In the genomic region with DNA sequence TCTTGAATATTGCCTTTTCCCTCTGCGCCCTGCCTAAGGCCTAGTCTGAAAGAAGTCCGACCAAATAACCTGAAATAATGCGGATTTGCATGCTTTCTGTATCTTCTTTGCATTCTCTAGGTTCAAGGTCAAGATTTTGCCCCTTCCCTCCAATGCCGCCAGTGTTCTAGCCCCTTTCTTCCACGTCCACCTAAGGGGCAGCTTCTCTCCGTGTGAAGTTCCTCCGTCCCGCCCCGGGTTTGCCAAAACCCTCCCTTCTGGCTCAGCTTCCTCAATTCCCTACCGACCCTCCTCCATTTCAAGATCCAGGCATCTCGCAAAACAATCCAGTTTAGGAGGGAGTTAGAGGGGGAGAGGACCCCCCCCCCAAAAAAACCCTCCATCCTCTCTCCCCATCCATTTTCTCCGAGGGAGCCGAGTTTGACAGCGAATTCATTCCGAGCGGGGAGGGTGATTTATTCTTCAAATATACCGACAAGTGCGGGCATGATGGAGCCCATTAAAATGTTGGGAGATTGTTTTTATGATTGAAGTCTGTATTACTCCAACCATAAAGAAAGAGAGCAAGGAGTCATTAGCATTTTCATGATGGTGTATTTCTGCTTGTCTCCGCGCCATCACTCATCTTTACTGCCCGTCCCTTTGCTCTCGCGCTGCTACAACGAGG, we compare ENCODE assay signal across 11 cellular contexts. TPM values are rescaled to one million over a fixed set of nuclear protein-coding genes. Genes with fewer than 3 reads are reported as not detected.
DNase-seq lines count a peak whose midpoint lies in the region; ATAC-seq, FAIRE-seq and TF ChIP-seq lines count a peak whose summit lies in the region.
"Had no signal": no experiment of that assay in that cellular context is flagged by ENCODE, and none has a peak within 500 bp of the region (broad histone marks: within the 10 kb centered on the region; RNA-seq: fewer than 3 reads in every experiment).

No MANE protein-coding gene starts in this region.

- ATAC-seq in activated T-cell treated with anti-CD3 and anti-CD28 coated beads, Interleukin-2, amount 50 U/mL, for 4 hours, result no peak

- H3K27me3 Mint-ChIP-seq in activated T-cell treated with anti-CD3 and anti-CD28 coated beads, Interleukin-2, amount 50 U/mL, for 4 hours (ENCODE audit: low read depth), result peaks cover 85% of the 10 kb centered on the region
- peaks cover 93% of the 10 kb centered on the region for H3K27me3 Mint-ChIP-seq in activated T-cell treated with anti-CD3 and anti-CD28 coated beads, Interleukin-2, amount 50 U/mL, for 24 hours
- H3K27me3 Mint-ChIP-seq in activated T-helper 1 cell treated with anti-CD3 and anti-CD28 coated beads, Interleukin-12 subunit alpha, Interleukin-12 subunit beta, Interleukin-2, Interleukin-4 antibody, amounts not matched to agents 30 ng/mL and 10 ng/mL and 1 ng/mL, durations not matched to agents 14 hours and 24 hours and 36 hours (ENCODE audit: insufficient read depth), result peaks cover 90% of the 10 kb centered on the region

- no peak for TF ChIP-seq CTCF in bronchial epithelial cell (IDR thresholded peaks at IDR 0.05; ENCODE audit: insufficient read depth, low read length, severe bottlenecking)
- no peak for TF ChIP-seq CTCF in liver (IDR thresholded peaks at IDR 0.05; ENCODE audit: low read depth, low read length, missing input control)
- TF ChIP-seq CTCF in suprapubic skin (IDR thresholded peaks at IDR 0.05), result no peak
- TF ChIP-seq CTCF in sigmoid colon (IDR thresholded peaks at IDR 0.05), result no peak

- TF ChIP-seq POLR2A in suprapubic skin (IDR thresholded peaks at IDR 0.05) (no peak), sigmoid colon (IDR thresholded peaks at IDR 0.05) (no peak)

- no peak for TF ChIP-seq RAD21 in liver (IDR thresholded peaks at IDR 0.05)

- H3K9me3 Mint-ChIP-seq in activated T-cell treated with anti-CD3 and anti-CD28 coated beads, Interleukin-2, amount 50 U/mL, for 4 hours, result no peaks in the 10 kb centered on the region
- no peaks in the 10 kb centered on the region for H3K9me3 Mint-ChIP-seq in activated T-cell treated with anti-CD3 and anti-CD28 coated beads, Interleukin-2, amount 50 U/mL, for 24 hours
- no peaks in the 10 kb centered on the region for H3K9me3 Mint-ChIP-seq in activated T-helper 1 cell treated with anti-CD3 and anti-CD28 coated beads, Interleukin-12 subunit alpha, Interleukin-12 subunit beta, Interleukin-2, Interleukin-4 antibody, amounts not matched to agents 30 ng/mL and 10 ng/mL and 1 ng/mL, durations not matched to agents 14 hours and 24 hours and 36 hours
- H3K9me3 Mint-ChIP-seq: T-helper 1 cell treated with Interleukin-12 subunit alpha and Interleukin-12 subunit beta and Interleukin-4 antibody, amounts not matched to agents 30 μg/mL and 1 μg/mL, for 36 hours had no signal

- WGBS in liver, result 13% methylated on average over 24 of the region's 24 CpGs
- 23% methylated on average over 23 of the region's 24 CpGs for WGBS in suprapubic skin
- WGBS in sigmoid colon, 2 donors, result 6 to 15% methylated on average over 24 of the region's 24 CpGs

- peak overlapping the region; percentile 5 for H3K4me3 Mint-ChIP-seq in activated T-cell treated with anti-CD3 and anti-CD28 coated beads, Interleukin-2, amount 50 U/mL, for 4 hours
- H3K4me3 Mint-ChIP-seq in activated T-cell treated with anti-CD3 and anti-CD28 coated beads, Interleukin-2, amount 50 U/mL, for 24 hours, result no peak overlapping the region
- no peak overlapping the region for H3K4me3 Mint-ChIP-seq in activated T-helper 1 cell treated with anti-CD3 and anti-CD28 coated beads, Interleukin-12 subunit alpha, Interleukin-12 subunit beta, Interleukin-2, Interleukin-4 antibody, amounts not matched to agents 30 ng/mL and 10 ng/mL and 1 ng/mL, durations not matched to agents 14 hours and 24 hours and 36 hours
- H3K4me3 Mint-ChIP-seq: T-helper 1 cell treated with Interleukin-12 subunit alpha and Interleukin-12 subunit beta and Interleukin-4 antibody, amounts not matched to agents 30 μg/mL and 1 μg/mL, for 36 hours had no signal

- H3K9me3 ChIP-seq in liver (ENCODE audit: control insufficient read depth in 4 of 4, low read length in 3 of 4) (no peaks in the 10 kb centered on the region), suprapubic skin (no peaks in the 10 kb centered on the region), sigmoid colon (no peaks in the 10 kb centered on the region)

- H3K36me3 ChIP-seq in bronchial epithelial cell (ENCODE audit: control insufficient read depth, insufficient read depth, low read length) (no peaks in the 10 kb centered on the region), liver (ENCODE audit: control insufficient read depth in 4 of 4, insufficient read depth in 3 of 4, low read depth in 1 of 4, low read length in 3 of 4) (no peaks in the 10 kb centered on the region), suprapubic skin (no peaks in the 10 kb centered on the region), sigmoid colon (no peaks in the 10 kb centered on the region)

- no peak for DNase-seq in activated T-cell treated with anti-CD3 and anti-CD28 coated beads, Interleukin-2, amount 50 U/mL, for 4 hours
- DNase-seq in activated T-cell treated with anti-CD3 and anti-CD28 coated beads, Interleukin-2, amount 50 U/mL, for 24 hours, result no peak
- peak; percentile 80 for DNase-seq in bronchial epithelial cell (ENCODE audit: low read depth)
- DNase-seq in suprapubic skin (ENCODE audit: low spot score in 2 of 2), result no peak
- DNase-seq in activated T-helper 1 cell treated with anti-CD3 and anti-CD28 coated beads, Interleukin-12 subunit alpha, Interleukin-12 subunit beta, Interleukin-2, Interleukin-4 antibody, amounts not matched to agents 30 ng/mL and 10 ng/mL and 1 ng/mL, durations not matched to agents 14 hours and 24 hours and 36 hours (ENCODE audit: low spot score), result no peak
- DNase-seq in sigmoid colon, result no peak
- no peak for DNase-seq in retina
- DNase-seq: aorta had no signal

- intact Hi-C loops in activated T-helper 1 cell treated with anti-CD3 and anti-CD28 coated beads, Interleukin-12 subunit alpha, Interleukin-12 subunit beta, Interleukin-2, Interleukin-4 antibody, amounts not matched to agents 30 ng/mL and 10 ng/mL and 1 ng/mL, durations not matched to agents 14 hours and 24 hours and 36 hours (cut with micrococcal nuclease), result loop anchor here (1.0 to 10.0 kb wide), 2 partner anchors 20 to 248 kb away; a partner anchor contains a TSS
- intact Hi-C loops in sigmoid colon (cut with DNase I), result no loop called here

- no peaks in the 10 kb centered on the region for H3K36me3 Mint-ChIP-seq in activated T-cell treated with anti-CD3 and anti-CD28 coated beads, Interleukin-2, amount 50 U/mL, for 4 hours (ENCODE audit: insufficient read depth)
- no peaks in the 10 kb centered on the region for H3K36me3 Mint-ChIP-seq in activated T-cell treated with anti-CD3 and anti-CD28 coated beads, Interleukin-2, amount 50 U/mL, for 24 hours (ENCODE audit: low read depth)
- peaks cover 2% of the 10 kb centered on the region for H3K36me3 Mint-ChIP-seq in activated T-helper 1 cell treated with anti-CD3 and anti-CD28 coated beads, Interleukin-12 subunit alpha, Interleukin-12 subunit beta, Interleukin-2, Interleukin-4 antibody, amounts not matched to agents 30 ng/mL and 10 ng/mL and 1 ng/mL, durations not matched to agents 14 hours and 24 hours and 36 hours (ENCODE audit: low read depth)

- H3K27ac ChIP-seq in liver (ENCODE audit: low read depth in 1 of 2, low read length in 2 of 2) (no peak overlapping the region), suprapubic skin (peak overlapping the region; percentile 68), sigmoid colon (no peak overlapping the region)

- H3K27ac Mint-ChIP-seq in activated T-cell treated with anti-CD3 and anti-CD28 coated beads, Interleukin-2, amount 50 U/mL, for 24 hours, result no peak overlapping the region
- no peak overlapping the region for H3K27ac Mint-ChIP-seq in activated T-helper 1 cell treated with anti-CD3 and anti-CD28 coated beads, Interleukin-12 subunit alpha, Interleukin-12 subunit beta, Interleukin-2, Interleukin-4 antibody, amounts not matched to agents 30 ng/mL and 10 ng/mL and 1 ng/mL, durations not matched to agents 14 hours and 24 hours and 36 hours
- H3K27ac Mint-ChIP-seq: T-helper 1 cell treated with Interleukin-12 subunit alpha and Interleukin-12 subunit beta and Interleukin-4 antibody, amounts not matched to agents 30 μg/mL and 1 μg/mL, for 36 hours had no signal

- TF ChIP-seq EP300 in suprapubic skin (IDR thresholded peaks at IDR 0.05), result no peak
- no peak for TF ChIP-seq EP300 in sigmoid colon (IDR thresholded peaks at IDR 0.05)

- peak overlapping the region in 1 of 2 donors; percentile 38 for H3K9ac ChIP-seq in liver (ENCODE audit: low read depth in 1 of 2, low read length in 2 of 2)

- peak overlapping the region; percentile 30 for H3K4me3 ChIP-seq in bronchial epithelial cell (ENCODE audit: low read depth, low read length)
- peak overlapping the region in 2 of 3 donors; percentile 10 to 52 for H3K4me3 ChIP-seq in liver (ENCODE audit: low read depth in 1 of 3, low read length in 3 of 3)
- peak overlapping the region; percentile 45 for H3K4me3 ChIP-seq in suprapubic skin
- peak overlapping the region in 2 of 4 donors; percentile 11 to 13 for H3K4me3 ChIP-seq in sigmoid colon

- H3K4me1 Mint-ChIP-seq in activated T-cell treated with anti-CD3 and anti-CD28 coated beads, Interleukin-2, amount 50 U/mL, for 4 hours (ENCODE audit: low read depth), result peaks cover 27% of the 10 kb centered on the region
- H3K4me1 Mint-ChIP-seq in activated T-cell treated with anti-CD3 and anti-CD28 coated beads, Interleukin-2, amount 50 U/mL, for 24 hours (ENCODE audit: low read depth), result peaks cover 27% of the 10 kb centered on the region
- peaks cover 27% of the 10 kb centered on the region for H3K4me1 Mint-ChIP-seq in activated T-helper 1 cell treated with anti-CD3 and anti-CD28 coated beads, Interleukin-12 subunit alpha, Interleukin-12 subunit beta, Interleukin-2, Interleukin-4 antibody, amounts not matched to agents 30 ng/mL and 10 ng/mL and 1 ng/mL, durations not matched to agents 14 hours and 24 hours and 36 hours (ENCODE audit: low read depth)

- peaks cover 3 to 11% (median 5%) of the 10 kb centered on the region in 4 donors for H3K4me1 ChIP-seq in liver (ENCODE audit: control insufficient read depth in 4 of 4, insufficient read depth in 4 of 4, low read length in 3 of 4)
- peaks cover 27% of the 10 kb centered on the region for H3K4me1 ChIP-seq in suprapubic skin
- H3K4me1 ChIP-seq in sigmoid colon, result peaks cover 0 to 26% (median 14%) of the 10 kb centered on the region in 4 donors

- H3K27me3 ChIP-seq in bronchial epithelial cell (ENCODE audit: control insufficient read depth, insufficient read depth, low read length) (peaks cover 5% of the 10 kb centered on the region), liver (ENCODE audit: control insufficient read depth in 4 of 4, insufficient read depth in 4 of 4, low read length in 3 of 4) (peaks cover 4 to 9% (median 7%) of the 10 kb centered on the region in 4 donors), suprapubic skin (peaks cover 76% of the 10 kb centered on the region), sigmoid colon (peaks cover 30 to 77% (median 66%) of the 10 kb centered on the region in 3 donors)

- no peak for FAIRE-seq in bronchial epithelial cell (lab: Jason Lieb, UNC)

RNA-seq across cellular contexts. Expression of a gene that starts 20.9 kb away (rescaled TPM):
- 100 to 1,000 TPM; 338 to 364 (median 342) TPM for total RNA-seq in activated T-cell treated with anti-CD3 and anti-CD28 coated beads, Interleukin-2, amount 50 U/mL, for 4 hours
- total RNA-seq in bronchial epithelial cell, result 91.7 and 121 TPM in 2 replicates
- 100 to 1,000 TPM in 1 of 2 donors, 10 to 100 TPM in 1; 57.0 to 110 TPM for total RNA-seq in liver
- polyA plus RNA-seq in liver, result 100 to 1,000 TPM; 231 to 294 TPM
- 100 to 1,000 TPM; 232 to 381 (median 315) TPM for total RNA-seq in suprapubic skin
- 363 and 383 TPM in 2 replicates for total RNA-seq in activated T-helper 1 cell treated with anti-CD3 and anti-CD28 coated beads, Interleukin-12 subunit alpha, Interleukin-12 subunit beta, Interleukin-2, Interleukin-4 antibody, amounts not matched to agents 30 ng/mL and 10 ng/mL and 1 ng/mL, durations not matched to agents 14 hours and 24 hours and 36 hours
- 100 to 1,000 TPM; 409 to 571 (median 531) TPM for total RNA-seq in sigmoid colon
- 100 to 1,000 TPM; 535 to 828 (median 574) TPM for polyA plus RNA-seq in sigmoid colon

RNA-seq across cellular contexts. Expression of a gene that starts 30.5 kb away (rescaled TPM):
- total RNA-seq in activated T-cell treated with anti-CD3 and anti-CD28 coated beads, Interleukin-2, amount 50 U/mL, for 4 hours, result 1 to 10 TPM; 2.6 to 9.9 (median 7.1) TPM
- total RNA-seq in bronchial epithelial cell, result 35.3 and 45.6 TPM in 2 replicates
- 10 to 100 TPM; 61.2 to 67.4 TPM for total RNA-seq in liver
- 10 to 100 TPM; 24.4 to 25.2 TPM for polyA plus RNA-seq in liver
- 100 to 1,000 TPM; 287 to 729 (median 317) TPM for total RNA-seq in suprapubic skin
- total RNA-seq in activated T-helper 1 cell treated with anti-CD3 and anti-CD28 coated beads, Interleukin-12 subunit alpha, Interleukin-12 subunit beta, Interleukin-2, Interleukin-4 antibody, amounts not matched to agents 30 ng/mL and 10 ng/mL and 1 ng/mL, durations not matched to agents 14 hours and 24 hours and 36 hours, result 17.4 and 19.2 TPM in 2 replicates
- total RNA-seq in sigmoid colon, result 100 to 1,000 TPM; 232 to 322 (median 303) TPM
- 10 to 100 TPM; 24.0 to 59.5 (median 54.7) TPM for polyA plus RNA-seq in sigmoid colon

RNA-seq across cellular contexts. Expression of a gene that starts 55.0 kb away (rescaled TPM):
- total RNA-seq in activated T-cell treated with anti-CD3 and anti-CD28 coated beads, Interleukin-2, amount 50 U/mL, for 4 hours, result not detected
- total RNA-seq in bronchial epithelial cell (not detected in 2 replicates), liver (not detected), suprapubic skin (not detected), sigmoid colon (not detected)
- polyA plus RNA-seq in liver (not detected), sigmoid colon (not detected)
- total RNA-seq in activated T-helper 1 cell treated with anti-CD3 and anti-CD28 coated beads, Interleukin-12 subunit alpha, Interleukin-12 subunit beta, Interleukin-2, Interleukin-4 antibody, amounts not matched to agents 30 ng/mL and 10 ng/mL and 1 ng/mL, durations not matched to agents 14 hours and 24 hours and 36 hours, result not detected in 2 replicates
- total RNA-seq: aorta, left lobe of liver had no signal
- polyA plus RNA-seq: aorta had no signal
